29 cellular contexts compared by ENCODE assay signal in genomic region chr18:77340815-77341214, GRCh38.
"Had no signal": no experiment of that assay in that cellular context is flagged by ENCODE, and none has a peak within 500 bp of the region (broad histone marks: within the 10 kb centered on the region; RNA-seq: fewer than 3 reads in every experiment).

No MANE protein-coding gene starts in this region.

- ATAC-seq: effector memory CD8-positive, alpha-beta T cell; esophagus mucosa; foreskin keratinocyte; gastrocnemius medialis; gastroesophageal sphincter; heart left ventricle; heart right ventricle had no signal

- H3K9me3 ChIP-seq: colonic mucosa, esophagus squamous epithelium, gastrocnemius medialis, heart left ventricle, heart right ventricle had no signal

- H3K27ac ChIP-seq: colonic mucosa, coronary artery, dorsolateral prefrontal cortex, epithelial cell of prostate, esophagus squamous epithelium, foreskin keratinocyte, gastrocnemius medialis, gastroesophageal sphincter, heart left ventricle, heart right ventricle, hepatocyte had no signal

- H3K4me3 ChIP-seq: colonic mucosa, coronary artery, dorsolateral prefrontal cortex, esophagus squamous epithelium, gastrocnemius medialis, gastroesophageal sphincter, heart left ventricle, heart right ventricle, hepatocyte had no signal

- FAIRE-seq: colon, endometrium, endothelial cell of umbilical vein, frontal cortex had no signal

- H3K9me3 Mint-ChIP-seq: dendritic cell treated with granulocyte-macrophage colony-stimulating factor and Interleukin-4, amounts not matched to agents 40 ng/mL and 50 ng/mL, for 4 days; effector memory CD8-positive, alpha-beta T cell; endodermal cell had no signal

- H3K79me2 ChIP-seq: hepatocyte had no signal

- H3K27ac Mint-ChIP-seq: dendritic cell treated with granulocyte-macrophage colony-stimulating factor and Interleukin-4, amounts not matched to agents 40 ng/mL and 50 ng/mL, for 4 days; effector memory CD8-positive, alpha-beta T cell; endodermal cell had no signal

- H3K36me3 ChIP-seq: colonic mucosa, esophagus squamous epithelium, gastrocnemius medialis, gastroesophageal sphincter, heart left ventricle, heart right ventricle had no signal

- H3K4me3 Mint-ChIP-seq: dendritic cell treated with granulocyte-macrophage colony-stimulating factor and Interleukin-4, amounts not matched to agents 40 ng/mL and 50 ng/mL, for 4 days; effector memory CD8-positive, alpha-beta T cell; endodermal cell had no signal

- H3K4me2 ChIP-seq: hepatocyte had no signal

- H3K4me1 ChIP-seq: colonic mucosa, esophagus squamous epithelium, foreskin keratinocyte, gastrocnemius medialis, gastroesophageal sphincter had no signal

- H3K27me3 ChIP-seq: colonic mucosa, esophagus squamous epithelium, foreskin keratinocyte, gastrocnemius medialis, hepatocyte had no signal

- DNase-seq: colonic mucosa; cortex of kidney; dermis blood vessel endothelial cell; dorsolateral prefrontal cortex; effector CD4-positive, alpha-beta T cell; effector CD8-positive, alpha-beta T cell; effector memory CD4-positive, alpha-beta T cell; effector memory CD8-positive, alpha-beta T cell; endodermal cell; erythroblast; esophagus squamous epithelium; foreskin fibroblast; foreskin keratinocyte; foreskin melanocyte; gastrocnemius medialis; glutamatergic neuron; head of caudate nucleus; heart left ventricle; heart right ventricle had no signal

- H2AFZ ChIP-seq: hepatocyte had no signal
